ENCODE assay signal across 2 cellular contexts in the genomic region with DNA sequence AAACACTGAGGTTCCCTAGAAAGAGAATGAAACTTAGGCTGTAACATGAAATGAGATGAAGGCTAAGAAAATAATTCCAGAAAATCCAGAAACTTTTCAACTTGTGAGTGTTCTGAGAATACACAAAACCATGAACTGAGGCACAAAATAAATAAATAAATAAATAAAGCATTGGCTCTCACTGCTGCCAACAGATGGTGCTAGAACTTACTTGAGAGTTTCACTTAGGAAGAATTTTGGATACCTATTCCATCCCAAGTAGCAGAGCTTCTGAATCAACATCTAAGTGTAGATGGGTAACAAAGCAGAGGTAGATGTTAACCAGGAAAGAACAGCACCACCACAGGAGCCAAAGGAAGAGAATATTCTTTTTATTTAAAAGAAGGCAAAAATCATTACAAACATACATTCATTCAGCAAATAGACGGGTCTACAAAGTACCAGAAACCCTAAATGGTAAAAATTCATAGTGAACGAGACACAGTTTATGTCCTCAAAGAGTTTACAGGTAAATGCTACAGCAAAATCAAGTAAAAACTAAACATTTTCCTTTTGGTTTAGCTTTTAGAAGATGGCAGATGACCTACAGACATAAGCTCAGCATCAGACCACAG.
TF ChIP-seq lines count a peak whose summit lies in the region.

No MANE protein-coding gene starts in this region.

TF ChIP-seq in HEK293, 187 proteins besides CTCF, POLR2A, EP300 and RAD21 (continued from another document):
- TF ChIP-seq TSHZ1 (tag by site-specific recombination; IDR thresholded peaks at IDR 0.05; ENCODE audit: borderline replicate concordance) = no peak
- no peak for TF ChIP-seq ZNF350 (tag by site-specific recombination; IDR thresholded peaks at IDR 0.05)
- no peak for TF ChIP-seq ZNF133 (tag by site-specific recombination; IDR thresholded peaks at IDR 0.05)
- no peak for TF ChIP-seq ZNF341 (tag by site-specific recombination; IDR thresholded peaks at IDR 0.05; ENCODE audit: low read depth)

TF ChIP-seq in WTC11, 78 proteins besides CTCF, POLR2A, EP300 and RAD21 (continued from another document):
- TF ChIP-seq ARID4B (CRISPR knock-in tag; IDR thresholded peaks at IDR 0.05; ENCODE audit: borderline replicate concordance) (no peak), MAX (CRISPR knock-in tag; IDR thresholded peaks at IDR 0.05) (no peak), MYBL2 (CRISPR knock-in tag; IDR thresholded peaks at IDR 0.05) (no peak), FOXP1 (CRISPR knock-in tag; IDR thresholded peaks at IDR 0.05; ENCODE audit: borderline replicate concordance) (no peak)
